In genomic region chr4:184310171-184310567, GRCh38 we compare ENCODE assay signal across 9 cellular contexts.
DNase-seq lines count a peak whose midpoint lies in the region; ATAC-seq and TF ChIP-seq lines count a peak whose summit lies in the region.
"Had no signal": no experiment of that assay in that cellular context is flagged by ENCODE, and none has a peak within 500 bp of the region (broad histone marks: within the 10 kb centered on the region; RNA-seq: fewer than 3 reads in every experiment).

No MANE protein-coding gene starts in this region.

- H3K36me3 Mint-ChIP-seq in activated naive CD8-positive, alpha-beta T cell treated with anti-CD3 and anti-CD28 coated beads, Interleukin-2, amount 10 ng/mL, durations not matched to agents 7 days and 5 days = peaks cover 1% of the 10 kb centered on the region
- no peaks in the 10 kb centered on the region for H3K36me3 Mint-ChIP-seq in naive thymus-derived CD8-positive, alpha-beta T cell

- peaks cover 63% of the 10 kb centered on the region for H3K4me1 Mint-ChIP-seq in activated naive CD8-positive, alpha-beta T cell treated with anti-CD3 and anti-CD28 coated beads, Interleukin-2, amount 10 ng/mL, durations not matched to agents 7 days and 5 days
- H3K4me1 Mint-ChIP-seq in naive thymus-derived CD8-positive, alpha-beta T cell = peaks cover 21 to 58% (median 39%) of the 10 kb centered on the region in 4 donors

- POLR2A ChIA-PET in activated naive CD8-positive, alpha-beta T cell treated with anti-CD3 and anti-CD28 coated beads, Interleukin-2, amount 10 ng/mL, durations not matched to agents 7 days and 5 days (lab: Charles Lee) = interaction anchor here (1.4 to 3.3 kb wide), 2 partner anchors 42 to 165 kb away, joined by 4 to 15 read pairs; partner anchors contain the start of gene IRF2
- POLR2A ChIA-PET in naive thymus-derived CD8-positive, alpha-beta T cell (lab: Charles Lee) = no interaction called here

- H3K4me3 Mint-ChIP-seq in activated naive CD8-positive, alpha-beta T cell treated with anti-CD3 and anti-CD28 coated beads, Interleukin-2, amount 10 ng/mL, durations not matched to agents 7 days and 5 days = peak overlapping the region; percentile 31
- peak overlapping the region in 4 of 10 donors; percentile 24 to 39 (median 30) for H3K4me3 Mint-ChIP-seq in naive thymus-derived CD8-positive, alpha-beta T cell

- H3K9me3 Mint-ChIP-seq in activated naive CD8-positive, alpha-beta T cell treated with anti-CD3 and anti-CD28 coated beads, Interleukin-2, amount 10 ng/mL, durations not matched to agents 7 days and 5 days = no peaks in the 10 kb centered on the region
- H3K9me3 Mint-ChIP-seq in naive thymus-derived CD8-positive, alpha-beta T cell = no peaks in the 10 kb centered on the region

- peak; percentile 55 for ATAC-seq in activated naive CD8-positive, alpha-beta T cell treated with anti-CD3 and anti-CD28 coated beads, Interleukin-2, amount 10 ng/mL, durations not matched to agents 7 days and 5 days (ENCODE audit: low read depth)
- ATAC-seq in naive thymus-derived CD8-positive, alpha-beta T cell = peak; percentile 50 to 64
- ATAC-seq in GM18511 (IDR thresholded peaks at IDR 0.05; ENCODE audit: unreplicated experiment) = no peak
- ATAC-seq in GM21825 (IDR thresholded peaks at IDR 0.05; ENCODE audit: unreplicated experiment) = no peak

- TF ChIP-seq CTCF in GM12874 (IDR thresholded peaks at IDR 0.05; ENCODE audit: insufficient read depth, low read depth, low read length) (peak; percentile 60), NB4 (IDR thresholded peaks at IDR 0.05; ENCODE audit: low read depth, low read length) (peak; percentile 43)

- no peak overlapping the region for H3K4me3 ChIP-seq in NB4 (ENCODE audit: low read depth, low read length)
- H3K4me3 ChIP-seq: thoracic aorta had no signal

- H3K27ac Mint-ChIP-seq in activated naive CD8-positive, alpha-beta T cell treated with anti-CD3 and anti-CD28 coated beads, Interleukin-2, amount 10 ng/mL, durations not matched to agents 7 days and 5 days = peak overlapping the region; percentile 84
- H3K27ac Mint-ChIP-seq in naive thymus-derived CD8-positive, alpha-beta T cell = peak overlapping the region; percentile 2 to 81 (median 50)

- TF ChIP-seq POLR2A in NB4 (IDR thresholded peaks at IDR 0.05; ENCODE audit: extremely low read depth, insufficient read length) = no peak

- H3K27me3 Mint-ChIP-seq in activated naive CD8-positive, alpha-beta T cell treated with anti-CD3 and anti-CD28 coated beads, Interleukin-2, amount 10 ng/mL, durations not matched to agents 7 days and 5 days = no peaks in the 10 kb centered on the region
- no peaks in the 10 kb centered on the region for H3K27me3 Mint-ChIP-seq in naive thymus-derived CD8-positive, alpha-beta T cell

- DNase-seq in NB4 (ENCODE audit: low read depth) (peak; percentile 52), NCI-H510A treated with DMSO at 0.1 percent for 48 hours (lab: John Stamatoyannopoulos, UW) (no peak), NCI-H1048 (lab: John Stamatoyannopoulos, UW) (no peak)
- DNase-seq in activated naive CD8-positive, alpha-beta T cell treated with anti-CD3 and anti-CD28 coated beads, Interleukin-2, amount 10 ng/mL, durations not matched to agents 7 days and 5 days = no peak
- peak in 6 of 10 donors; percentile 6 to 33 (median 24) for DNase-seq in naive thymus-derived CD8-positive, alpha-beta T cell

Comparison
In these comparisons a context has a peak if more than half of its experiments do, and no peak if none do; other contexts are left out.
1. DNase-seq: peak in NB4 (single experiment) and naive thymus-derived CD8-positive, alpha-beta T cell (6 of 10); none in activated naive CD8-positive, alpha-beta T cell treated with anti-CD3 and anti-CD28 coated beads, Interleukin-2, amount 10 ng/mL, durations not matched to agents 7 days and 5 days (single experiment), NCI-H510A treated with DMSO at 0.1 percent for 48 hours (single experiment) and NCI-H1048 (single experiment).
2. ATAC-seq: peak in activated naive CD8-positive, alpha-beta T cell treated with anti-CD3 and anti-CD28 coated beads, Interleukin-2, amount 10 ng/mL, durations not matched to agents 7 days and 5 days (single experiment) and naive thymus-derived CD8-positive, alpha-beta T cell (2 of 2); none in GM18511 (single experiment) and GM21825 (single experiment).